Comparison of ENCODE assay signal across 9 cellular contexts in genomic region chr17:4738136-4739121, GRCh38. TPM values are rescaled to one million over a fixed set of nuclear protein-coding genes. Genes with fewer than 3 reads are reported as not detected.
DNase-seq lines count a peak whose midpoint lies in the region; TF ChIP-seq lines count a peak whose summit lies in the region.
"Had no signal": no experiment of that assay in that cellular context is flagged by ENCODE, and none has a peak within 500 bp of the region (broad histone marks: within the 10 kb centered on the region; RNA-seq: fewer than 3 reads in every experiment).

No MANE protein-coding gene starts in this region.

- H3K27me3 Mint-ChIP-seq in chondrocyte (ENCODE audit: low read depth) = peaks cover 11% of the 10 kb centered on the region

- peak overlapping the region; percentile 67 for H3K4me3 Mint-ChIP-seq in chondrocyte (ENCODE audit: unreplicated experiment)

- no peak overlapping the region for H3K4ac ChIP-seq in mesenchymal stem cell (ENCODE audit: low read depth in 1 of 2, low read length in 2 of 2)

- no peak overlapping the region for H3K14ac ChIP-seq in mesenchymal stem cell (ENCODE audit: low read length in 2 of 2)

- TF ChIP-seq CTCF in cardiac muscle cell (IDR thresholded peaks at IDR 0.05; ENCODE audit: low read depth, low read length) = no peak
- TF ChIP-seq CTCF in chondrocyte (IDR thresholded peaks at IDR 0.05) = no peak

- DNase-seq in cardiac muscle cell (ENCODE audit: low read depth in 1 of 2, low spot score in 1 of 2) = no peak
- DNase-seq in cardiac septum (ENCODE audit: low spot score) = no peak
- DNase-seq in chondrocyte (ENCODE audit: low spot score) = no peak
- no peak for DNase-seq in mesenchymal stem cell
- DNase-seq in GOT3 (lab: John Stamatoyannopoulos, UW) = no peak
- no peak for DNase-seq in iPS-NIHi11 (ENCODE audit: low spot score)
- no peak for DNase-seq in DMS153 (lab: John Stamatoyannopoulos, UW)

- no peak overlapping the region for H4K8ac ChIP-seq in mesenchymal stem cell (ENCODE audit: low read length)

- H3K27me3 ChIP-seq in cardiac muscle cell = peaks cover 82% of the 10 kb centered on the region
- H3K27me3 ChIP-seq in mesenchymal stem cell (ENCODE audit: control insufficient read depth in 1 of 2, insufficient read depth in 1 of 2, low read length in 2 of 2) = peaks cover 44% of the 10 kb centered on the region in 2 experiments

- peak overlapping the region; percentile 91 for H3K4me2 ChIP-seq in mesenchymal stem cell (ENCODE audit: low read length, poor library complexity, severe bottlenecking)

- H2BK12ac ChIP-seq in mesenchymal stem cell (ENCODE audit: low read length in 2 of 2) = no peak overlapping the region

- H3K4me1 Mint-ChIP-seq in chondrocyte (ENCODE audit: low read depth) = peaks cover 9% of the 10 kb centered on the region

- peaks cover 2% of the 10 kb centered on the region for H3K36me3 Mint-ChIP-seq in chondrocyte (ENCODE audit: low read depth)

- no peak overlapping the region for H2BK15ac ChIP-seq in mesenchymal stem cell (ENCODE audit: low read depth, poor library complexity, severe bottlenecking)

- H2BK5ac ChIP-seq in mesenchymal stem cell (ENCODE audit: low read depth, low read length, poor library complexity, severe bottlenecking) = no peak overlapping the region

- no peak overlapping the region for H3K27ac ChIP-seq in cardiac muscle cell
- no peak overlapping the region for H3K27ac ChIP-seq in mesenchymal stem cell (ENCODE audit: low read length, poor library complexity, severe bottlenecking)
- H3K27ac ChIP-seq in urinary bladder (ENCODE audit: low read depth) = no peak overlapping the region

- H3K9me3 ChIP-seq in cardiac muscle cell (ENCODE audit: low read depth) (no peaks in the 10 kb centered on the region), mesenchymal stem cell (ENCODE audit: control insufficient read depth, low read length) (no peaks in the 10 kb centered on the region)

- no peak overlapping the region for H3K18ac ChIP-seq in mesenchymal stem cell (ENCODE audit: low read depth in 1 of 2, low read length in 2 of 2)

- H3K9me3 Mint-ChIP-seq in chondrocyte (ENCODE audit: low read depth) = no peaks in the 10 kb centered on the region

- H2BK120ac ChIP-seq in mesenchymal stem cell (ENCODE audit: low read depth, low read length) = no peak overlapping the region

- H3K23ac ChIP-seq in mesenchymal stem cell (ENCODE audit: low read length in 2 of 2) = peak overlapping the region in 1 of 2 experiments; percentile 94

- H3K4me3 ChIP-seq in cardiac muscle cell = peak overlapping the region; percentile 54
- peak overlapping the region; percentile 64 to 82 for H3K4me3 ChIP-seq in mesenchymal stem cell (ENCODE audit: insufficient read depth in 1 of 2, low read depth in 1 of 2, low read length in 2 of 2)
- H3K4me3 ChIP-seq in urinary bladder (ENCODE audit: low read depth, low read length) = peak overlapping the region; percentile 64

- no peak overlapping the region for H4K91ac ChIP-seq in mesenchymal stem cell (ENCODE audit: low read length)

- intact Hi-C loops in cardiac septum (cut with DNase I) = no loop called here

- H3K4me1 ChIP-seq in cardiac muscle cell (ENCODE audit: low read depth) (no peaks in the 10 kb centered on the region), mesenchymal stem cell (ENCODE audit: control insufficient read depth, insufficient read depth, low read depth, low read length) (peaks cover 16% of the 10 kb centered on the region), urinary bladder (ENCODE audit: insufficient read depth) (no peaks in the 10 kb centered on the region)

- H3K27ac Mint-ChIP-seq in chondrocyte (ENCODE audit: unreplicated experiment) = no peak overlapping the region

- H3K36me3 ChIP-seq in cardiac muscle cell (no peaks in the 10 kb centered on the region), mesenchymal stem cell (ENCODE audit: control insufficient read depth in 1 of 2, insufficient read depth in 2 of 2, low read depth in 1 of 2, low read length in 2 of 2) (peaks cover 0 to 2% of the 10 kb centered on the region in 2 experiments), urinary bladder (ENCODE audit: insufficient read depth) (no peaks in the 10 kb centered on the region)

- H3K9ac ChIP-seq in mesenchymal stem cell (ENCODE audit: low read length) = peak overlapping the region; percentile 75

- no peak overlapping the region for H2AK5ac ChIP-seq in mesenchymal stem cell (ENCODE audit: low read length, severe bottlenecking)

- no peak overlapping the region for H2AFZ ChIP-seq in mesenchymal stem cell (ENCODE audit: low read depth, low read length)

- 20% methylated on average over 40 of the region's 41 CpGs for WGBS in mesenchymal stem cell
- 16% methylated on average over 41 of the region's 41 CpGs for WGBS in urinary bladder

- H3K79me1 ChIP-seq in mesenchymal stem cell (replicated peaks; ENCODE audit: low read length, poor library complexity, severe bottlenecking) = no peaks in the 10 kb centered on the region

RNA-seq across cellular contexts. Expression of gene ZMYND15, which starts 1.2 kb away (rescaled TPM):
- total RNA-seq in cardiac muscle cell (not detected in 2 replicates), cardiac septum (0.40 TPM), chondrocyte (0.23 to 0.48 TPM (median 0.45 TPM) in 3 replicates), urinary bladder (0.42 TPM)
- polyA plus RNA-seq in cardiac muscle cell (not detected in 2 replicates), urinary bladder (0.60 TPM)
- 0.04 TPM for polyA plus RNA-seq in mesenchymal stem cell (2013, experiment 1 of 2)
- 0.07 TPM for polyA plus RNA-seq in mesenchymal stem cell (2013, experiment 2 of 2)

RNA-seq across cellular contexts. Expression of gene CXCL16, which starts 1.3 kb away (rescaled TPM):
- total RNA-seq in cardiac muscle cell (0.60 and 0.66 TPM in 2 replicates), cardiac septum (3.6 TPM), chondrocyte (4.7 to 8.0 TPM (median 5.4 TPM) in 3 replicates), urinary bladder (3.2 TPM)
- polyA plus RNA-seq in cardiac muscle cell (0.89 and 1.2 TPM in 2 replicates), urinary bladder (14.3 TPM)
- 1.4 TPM for polyA plus RNA-seq in mesenchymal stem cell (2013, experiment 1 of 2)
- polyA plus RNA-seq in mesenchymal stem cell (2013, experiment 2 of 2) = 1.4 TPM

RNA-seq across cellular contexts. Expression of gene MED11, which starts 7.2 kb away (rescaled TPM):
- total RNA-seq in cardiac muscle cell = 36.8 and 47.7 TPM in 2 replicates
- polyA plus RNA-seq in cardiac muscle cell = 39.1 and 40.8 TPM in 2 replicates
- 19.9 TPM for total RNA-seq in cardiac septum
- total RNA-seq in chondrocyte = 14.6 to 21.3 TPM (median 16.9 TPM) in 3 replicates
- 21.2 TPM for polyA plus RNA-seq in mesenchymal stem cell (2013, experiment 1 of 2)
- polyA plus RNA-seq in mesenchymal stem cell (2013, experiment 2 of 2) = 19.9 TPM
- 13.1 TPM for total RNA-seq in urinary bladder
- 31.7 TPM for polyA plus RNA-seq in urinary bladder

RNA-seq across cellular contexts. Expression of gene ARRB2, which starts 28.0 kb away (rescaled TPM):
- total RNA-seq in cardiac muscle cell (14.4 and 17.3 TPM in 2 replicates), cardiac septum (20.8 TPM), chondrocyte (7.1 to 11.8 TPM (median 7.2 TPM) in 3 replicates), urinary bladder (8.5 TPM)
- polyA plus RNA-seq in cardiac muscle cell (23.3 and 33.0 TPM in 2 replicates), urinary bladder (26.3 TPM)
- polyA plus RNA-seq in mesenchymal stem cell (2013, experiment 1 of 2) = 7.4 TPM
- polyA plus RNA-seq in mesenchymal stem cell (2013, experiment 2 of 2) = 7.0 TPM

RNA-seq across cellular contexts. Expression of gene TM4SF5, which starts 33.3 kb away (rescaled TPM):
- total RNA-seq in cardiac muscle cell = not detected in 2 replicates
- polyA plus RNA-seq in cardiac muscle cell = not detected in 2 replicates
- total RNA-seq in cardiac septum = not detected
- not detected in 3 replicates for total RNA-seq in chondrocyte
- not detected for polyA plus RNA-seq in mesenchymal stem cell (2013, experiment 1 of 2)
- not detected for polyA plus RNA-seq in mesenchymal stem cell (2013, experiment 2 of 2)
- not detected for total RNA-seq in urinary bladder
- polyA plus RNA-seq in urinary bladder = 0.18 TPM
- total RNA-seq: subcutaneous adipose tissue had no signal
